In the genomic region with DNA sequence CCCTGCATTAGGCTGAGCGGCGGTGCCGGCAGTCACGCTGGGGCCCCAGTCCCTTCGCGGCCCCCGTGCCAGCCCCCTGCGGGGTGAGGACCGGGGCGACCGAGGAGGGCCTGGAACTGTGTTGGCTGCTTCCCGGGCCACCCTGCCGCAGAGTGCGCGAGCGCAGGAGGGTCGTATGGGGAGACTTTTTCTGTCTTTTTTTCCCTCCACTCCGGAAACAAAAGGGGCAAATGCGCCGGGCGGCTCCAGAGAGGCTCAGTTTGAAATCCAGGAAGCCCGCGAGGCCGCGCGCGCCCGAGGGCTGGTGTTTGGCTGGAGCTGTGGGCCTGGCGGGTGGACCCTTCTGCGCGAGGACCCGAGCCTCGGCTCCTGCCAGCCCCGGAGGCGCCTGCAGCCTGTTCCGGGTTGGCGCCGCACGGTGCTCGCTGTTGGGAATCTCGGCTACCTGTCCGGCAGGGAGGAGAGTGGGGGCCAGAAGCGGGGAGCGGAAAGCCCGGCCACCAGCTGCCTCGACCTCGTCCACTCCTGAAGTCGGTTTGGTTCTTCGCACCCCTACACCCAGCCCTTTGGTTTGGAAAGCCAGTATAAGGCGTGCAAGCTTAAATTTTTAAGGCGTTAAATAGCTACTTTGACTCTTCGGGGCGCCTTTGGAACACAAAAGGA, we compare ENCODE assay signal across 8 cellular contexts. TPM values are rescaled to one million over a fixed set of nuclear protein-coding genes. Genes with fewer than 3 reads are reported as not detected.
DNase-seq lines count a peak whose midpoint lies in the region; ATAC-seq and TF ChIP-seq lines count a peak whose summit lies in the region.

No MANE protein-coding gene starts in this region.

- CTCF ChIA-PET in AG04449 (lab: Yijun Ruan, JAX) = interaction anchor here (0.9 to 2.4 kb wide), 8 partner anchors 12 to 187 kb away, joined by 3 to 9 read pairs (median 4); no protein-coding TSS in a partner anchor

- DNase-seq in AG04449 (ENCODE audit: low read depth, low spot score) (no peak), HAP-1 (ENCODE audit: low spot score in 2 of 2) (peak in 1 of 2 experiments; percentile 50), left cardiac atrium (no peak), retina (peak; percentile 87)
- DNase-seq in activated T-helper 9 cell treated with anti-CD3 and anti-CD28 coated beads, Interleukin-2, amount 50 U/mL, for 16 hours (ENCODE audit: low read depth) = peak; percentile 13

- H3K4me1 ChIP-seq in HAP-1 = peaks cover 52% of the 10 kb centered on the region

- H3K4me3 ChIP-seq in AG04449 (ENCODE audit: low read depth, low read length) (peak overlapping the region; percentile 78), HAP-1 (peak overlapping the region; percentile 79)

- peaks cover 5% of the 10 kb centered on the region; the same call in 1 of the 2 replicates for H3K36me3 ChIP-seq in HAP-1 (replicated peaks)

- intact Hi-C loops in left cardiac atrium (cut with DNase I) = no loop called here

- ATAC-seq in left cardiac atrium (peak; percentile 32 to 39), HG03565 (IDR thresholded peaks at IDR 0.05; ENCODE audit: unreplicated experiment) (no peak), HG03280 (IDR thresholded peaks at IDR 0.05; ENCODE audit: unreplicated experiment) (no peak), HG02970 (IDR thresholded peaks at IDR 0.05; ENCODE audit: low FRiP score, unreplicated experiment) (no peak)

- POLR2A ChIA-PET in AG04449 (lab: Yijun Ruan, JAX) = interaction anchor here (0.6 to 1.5 kb wide), 6 partner anchors 13 to 239 kb away, joined by 3 to 6 read pairs (median 4); partner anchors contain the start of gene HSPA2

- in situ Hi-C loops in HAP-1 (cut with MboI; ENCODE audit: low sequenced_read_pairs) = no loop called here

- no peaks in the 10 kb centered on the region for H3K27me3 ChIP-seq in HAP-1 (ENCODE audit: low read depth)

- TF ChIP-seq CTCF in AG04449 (IDR thresholded peaks at IDR 0.05; ENCODE audit: insufficient read depth, low read length, missing control alignments) = no peak

- no peaks in the 10 kb centered on the region for H3K9me3 ChIP-seq in HAP-1

RNA-seq across cellular contexts. Expression of gene PLEKHG3, which starts 0.7 kb away (rescaled TPM):
- total RNA-seq in left cardiac atrium = 10 to 100 TPM; 29.4 to 37.7 TPM

Comparison
In these comparisons a context has a peak if more than half of its experiments do, and no peak if none do; other contexts are left out.
1. DNase-seq: peak in activated T-helper 9 cell treated with anti-CD3 and anti-CD28 coated beads, Interleukin-2, amount 50 U/mL, for 16 hours (single experiment) and retina (single experiment); none in AG04449 (single experiment) and left cardiac atrium (single experiment).
2. ATAC-seq: peak in left cardiac atrium (2 of 2); none in HG03565 (single experiment), HG03280 (single experiment) and HG02970 (single experiment).